In the genomic region with DNA sequence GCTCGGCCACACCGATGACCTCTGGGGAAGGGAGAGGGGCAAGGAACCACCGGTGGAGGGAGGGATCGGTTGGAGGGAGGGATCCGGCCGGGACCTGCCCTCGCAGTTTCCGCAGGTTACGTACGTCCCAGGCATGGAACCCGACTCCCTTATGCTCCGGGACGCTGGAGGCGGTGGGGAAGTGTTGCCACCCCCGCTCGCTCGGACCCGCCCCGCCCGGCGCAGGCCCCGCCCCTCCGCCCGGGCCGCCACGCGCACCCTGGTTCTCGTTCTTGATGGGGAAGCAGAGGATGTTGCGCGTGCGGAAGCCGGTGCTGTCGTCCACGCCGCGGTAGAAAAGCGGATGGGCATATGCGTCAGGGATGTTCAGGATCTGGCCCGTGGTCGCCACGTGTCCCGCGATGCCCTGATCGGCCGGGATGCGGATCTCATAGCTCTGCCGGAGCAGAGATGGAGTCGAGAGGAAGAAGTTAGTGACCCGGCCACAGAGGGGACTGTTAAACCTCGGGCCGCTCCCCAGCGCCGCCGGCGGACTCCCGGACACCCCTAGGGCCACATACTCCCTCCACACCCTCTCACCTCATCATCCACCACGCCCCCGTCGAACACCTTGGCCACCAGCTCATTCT, we compare ENCODE assay signal across 10 cellular contexts.
A peak's percentile ranks its signal among the peaks of the same experiment; 100 is the strongest.
DNase-seq lines count a peak whose midpoint lies in the region; ATAC-seq and TF ChIP-seq lines count a peak whose summit lies in the region.
"Had no signal": no experiment of that assay in that cellular context is flagged by ENCODE, and none has a peak within 500 bp of the region (broad histone marks: within the 10 kb centered on the region; RNA-seq: fewer than 3 reads in every experiment).

No MANE protein-coding gene starts in this region.

- peak overlapping the region; percentile 2 for H3K4me3 ChIP-seq in fibroblast of mammary gland (ENCODE audit: control insufficient read depth, low read depth, low read length)
- H3K4me3 ChIP-seq in ovary = no peak overlapping the region
- H3K4me3 ChIP-seq in vagina = peak overlapping the region; percentile 10 to 31
- H3K4me3 ChIP-seq: SJSA1 had no signal

- intact Hi-C loops in activated CD4-positive, alpha-beta memory T cell treated with anti-CD3 and anti-CD28 coated beads for 36 hours (cut with micrococcal nuclease) = no loop called here
- intact Hi-C loops in ovary (cut with DNase I) = loop anchor here in 1 of 4 donors (10.0 kb wide), 1 partner anchor 100 kb away; no protein-coding TSS in a partner anchor
- intact Hi-C loops in vagina (cut with DNase I) = no loop called here

- H3K36me3 ChIP-seq in ovary (no peaks in the 10 kb centered on the region), vagina (no peaks in the 10 kb centered on the region)
- H3K36me3 ChIP-seq: SJSA1 had no signal

- H3K27me3 Mint-ChIP-seq in activated CD4-positive, alpha-beta memory T cell treated with anti-CD3 and anti-CD28 coated beads for 36 hours = peaks cover 20% of the 10 kb centered on the region

- H3K36me3 Mint-ChIP-seq in activated CD4-positive, alpha-beta memory T cell treated with anti-CD3 and anti-CD28 coated beads for 36 hours = no peaks in the 10 kb centered on the region

- H3K27me3 ChIP-seq in ovary (no peaks in the 10 kb centered on the region), vagina (no peaks in the 10 kb centered on the region)
- H3K27me3 ChIP-seq: SJSA1 had no signal

- WGBS in ovary, 3 donors = 7 to 14% (median 13%) methylated on average over 34 to 59 of the region's 59 CpGs

- TF ChIP-seq POLR2A in ovary (IDR thresholded peaks at IDR 0.05) (no peak), vagina (IDR thresholded peaks at IDR 0.05) (no peak)

- H3K27ac ChIP-seq in ovary (no peak overlapping the region), vagina (no peak overlapping the region)
- H3K27ac ChIP-seq: SJSA1 had no signal

- POLR2A ChIA-PET in activated CD4-positive, alpha-beta memory T cell treated with anti-CD3 and anti-CD28 coated beads for 36 hours (lab: Charles Lee) = no interaction called here

- no peak overlapping the region for H3K27ac Mint-ChIP-seq in activated CD4-positive, alpha-beta memory T cell treated with anti-CD3 and anti-CD28 coated beads for 36 hours

- H3K4me1 ChIP-seq in ovary (ENCODE audit: insufficient read depth) = no peaks in the 10 kb centered on the region
- peaks cover 15% of the 10 kb centered on the region for H3K4me1 ChIP-seq in vagina
- H3K4me1 ChIP-seq: SJSA1 had no signal

- no peak for TF ChIP-seq CTCF in fibroblast of mammary gland (conservative IDR thresholded peaks at IDR 0.05; ENCODE audit: control insufficient read depth, insufficient read depth, low read depth, low read length)
- no peak for TF ChIP-seq CTCF in ovary (IDR thresholded peaks at IDR 0.05)
- TF ChIP-seq CTCF in vagina (IDR thresholded peaks at IDR 0.05) = no peak

- TF ChIP-seq EP300 in ovary (IDR thresholded peaks at IDR 0.05) = no peak

- CTCF ChIA-PET in activated CD4-positive, alpha-beta memory T cell treated with anti-CD3 and anti-CD28 coated beads for 36 hours (lab: Charles Lee) = interaction anchor here (1.0 to 9.1 kb wide), 8 partner anchors 15 to 229 kb away, joined by 3 to 155 read pairs (median 5); no protein-coding TSS in a partner anchor

- H3K4me3 Mint-ChIP-seq in activated CD4-positive, alpha-beta memory T cell treated with anti-CD3 and anti-CD28 coated beads for 36 hours = peak overlapping the region; percentile 72

- no peaks in the 10 kb centered on the region for H3K9me3 ChIP-seq in ovary
- no peaks in the 10 kb centered on the region for H3K9me3 ChIP-seq in vagina
- H3K9me3 ChIP-seq: SJSA1 had no signal

- ATAC-seq in HG03175 (IDR thresholded peaks at IDR 0.05; ENCODE audit: unreplicated experiment) = no peak
- no peak for ATAC-seq in GM21619 (IDR thresholded peaks at IDR 0.05; ENCODE audit: unreplicated experiment)

- no peaks in the 10 kb centered on the region for H3K9me3 Mint-ChIP-seq in activated CD4-positive, alpha-beta memory T cell treated with anti-CD3 and anti-CD28 coated beads for 36 hours

- peaks cover 16% of the 10 kb centered on the region for H3K4me1 Mint-ChIP-seq in activated CD4-positive, alpha-beta memory T cell treated with anti-CD3 and anti-CD28 coated beads for 36 hours (ENCODE audit: low read depth)

- DNase-seq in AG20443 (ENCODE audit: low spot score) (peak; percentile 62), fibroblast of mammary gland (ENCODE audit: low read depth) (peak; percentile 38), ovary (peak in 3 of 5 donors; percentile 21 to 47 (median 37)), vagina (ENCODE audit: extremely low spot score in 2 of 2) (no peak), NCI-H345 treated with DMSO at 0.1 percent for 48 hours (lab: John Stamatoyannopoulos, UW; ENCODE audit: unreplicated experiment) (no peak)
- DNase-seq in activated CD4-positive, alpha-beta memory T cell treated with anti-CD3 and anti-CD28 coated beads for 36 hours = peak; percentile 71
- DNase-seq: DND-41 had no signal

Comparison
In these comparisons a context has a peak if more than half of its experiments do, and no peak if none do; other contexts are left out.
1. DNase-seq: peak in AG20443 (single experiment), activated CD4-positive, alpha-beta memory T cell treated with anti-CD3 and anti-CD28 coated beads for 36 hours (single experiment), fibroblast of mammary gland (single experiment) and ovary (3 of 5); none in vagina (0 of 2) and NCI-H345 treated with DMSO at 0.1 percent for 48 hours (single experiment).